In genomic region chr15:101000271-101000681, GRCh38 we compare ENCODE assay signal across 1 cellular context.
TF ChIP-seq lines count a peak whose summit lies in the region.

No MANE protein-coding gene starts in this region.

TF ChIP-seq in H1, 55 proteins besides CTCF, POLR2A, EP300 and RAD21:
- TF ChIP-seq TEAD4 (IDR thresholded peaks at IDR 0.05; ENCODE audit: low read depth, low read length) = 0 out of 2 replicates have a peak, but pooled peaks have one; percentile 31
- TF ChIP-seq BCL11A (IDR thresholded peaks at IDR 0.05; ENCODE audit: low read depth in 2 of 2, low read length in 2 of 2) = no peak
